ENCODE assay signal across 8 cellular contexts in the genomic region with DNA sequence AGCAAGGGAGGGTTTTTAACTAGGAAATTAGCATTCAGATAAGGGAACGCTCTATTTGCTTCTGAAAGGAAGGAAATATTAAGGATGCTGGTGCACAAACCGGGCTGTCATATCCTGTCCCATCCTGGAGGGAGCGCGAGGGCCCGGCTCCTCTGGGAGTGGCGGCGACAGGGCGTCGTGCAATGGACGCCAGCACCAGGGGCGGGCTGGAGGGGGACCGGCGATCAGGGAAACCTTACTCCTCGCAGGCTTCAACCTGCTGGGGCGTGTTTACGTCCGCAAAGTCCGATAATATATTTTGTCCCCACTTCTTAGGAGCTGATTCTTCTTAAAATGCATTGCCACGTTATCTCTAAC.
DNase-seq lines count a peak whose midpoint lies in the region; ATAC-seq and TF ChIP-seq lines count a peak whose summit lies in the region.
"Had no signal": no experiment of that assay in that cellular context is flagged by ENCODE, and none has a peak within 500 bp of the region (broad histone marks: within the 10 kb centered on the region; RNA-seq: fewer than 3 reads in every experiment).

No MANE protein-coding gene starts in this region.

- ATAC-seq in foreskin keratinocyte: peak; percentile 66
- no peak for ATAC-seq in GM18502 (IDR thresholded peaks at IDR 0.05; ENCODE audit: poor library complexity, unreplicated experiment)

- WGBS in thyroid gland, 2 donors: 7 to 17% methylated on average over 19 of the region's 19 CpGs

- H3K4me3 ChIP-seq in GM12875 (ENCODE audit: low read depth, low read length) (peak overlapping the region; percentile 51), WERI-Rb-1 (ENCODE audit: low read depth, low read length) (no peak overlapping the region; the same call in 1 of the 2 replicates), rectal smooth muscle tissue (ENCODE audit: low read length) (peak overlapping the region; percentile 53), thyroid gland (replicated peaks in 1 of 3) (no peak overlapping the region)

- DNase-seq in WERI-Rb-1 (no peak), foreskin keratinocyte (no peak), NCI-H510A treated with DMSO at 0.1 percent for 48 hours (lab: John Stamatoyannopoulos, UW) (no peak), thyroid gland (no peak)
- DNase-seq: NCI-H446 treated with DMSO at 0.1 percent for 48 hours had no signal

- intact Hi-C loops in thyroid gland (cut with DNase I): no loop called here

- no peak overlapping the region for H3K9ac ChIP-seq in rectal smooth muscle tissue (ENCODE audit: low read length)

- H3K27ac ChIP-seq in WERI-Rb-1 (peak overlapping the region; percentile 73; the same call in 1 of the 2 replicates), foreskin keratinocyte (no peak overlapping the region), rectal smooth muscle tissue (ENCODE audit: low read depth, low read length) (no peak overlapping the region), thyroid gland (no peak overlapping the region)

- H3K27me3 ChIP-seq in WERI-Rb-1 (ENCODE audit: insufficient read depth, low read depth, severe bottlenecking): no peaks in the 10 kb centered on the region
- peaks cover 98% of the 10 kb centered on the region for H3K27me3 ChIP-seq in foreskin keratinocyte
- H3K27me3 ChIP-seq in rectal smooth muscle tissue (ENCODE audit: control insufficient read depth, insufficient read depth, low read length): peaks cover 21% of the 10 kb centered on the region
- peaks cover 8% of the 10 kb centered on the region for H3K27me3 ChIP-seq in thyroid gland

- no peak for TF ChIP-seq POLR2A in thyroid gland (IDR thresholded peaks at IDR 0.05)

- H3K36me3 ChIP-seq in WERI-Rb-1 (no peaks in the 10 kb centered on the region), rectal smooth muscle tissue (ENCODE audit: control insufficient read depth, insufficient read depth, low read length) (no peaks in the 10 kb centered on the region), thyroid gland (no peaks in the 10 kb centered on the region)

- H3K4me1 ChIP-seq in foreskin keratinocyte: no peaks in the 10 kb centered on the region
- H3K4me1 ChIP-seq in rectal smooth muscle tissue (ENCODE audit: control insufficient read depth, insufficient read depth, low read length): peaks cover 4% of the 10 kb centered on the region
- H3K4me1 ChIP-seq in thyroid gland: peaks cover 11 to 14% of the 10 kb centered on the region in 2 donors

- TF ChIP-seq CTCF in GM12875 (IDR thresholded peaks at IDR 0.05; ENCODE audit: borderline replicate concordance, insufficient read depth, low read depth, low read length) (0 out of 2 replicates have a peak, but pooled peaks have one; percentile 5), WERI-Rb-1 (IDR thresholded peaks at IDR 0.05; ENCODE audit: low read depth, low read length) (no peak), foreskin keratinocyte (conservative IDR thresholded peaks at IDR 0.05) (no peak), thyroid gland (IDR thresholded peaks at IDR 0.05) (no peak)

- H3K9me3 ChIP-seq in WERI-Rb-1 (ENCODE audit: severe bottlenecking) (no peaks in the 10 kb centered on the region), thyroid gland (no peaks in the 10 kb centered on the region)

Comparison
In these comparisons a context has a peak if more than half of its experiments do, and no peak if none do; other contexts are left out.
1. H3K4me3 ChIP-seq: peak in GM12875 (single experiment) and rectal smooth muscle tissue (single experiment); none in WERI-Rb-1 (single experiment) and thyroid gland (0 of 3).